In genomic region chr16:48160575-48160974, GRCh38 we compare ENCODE assay signal across 32 cellular contexts. TPM values are rescaled to one million over a fixed set of nuclear protein-coding genes. Genes with fewer than 3 reads are reported as not detected.
"Had no signal": no experiment of that assay in that cellular context is flagged by ENCODE, and none has a peak within 500 bp of the region (broad histone marks: within the 10 kb centered on the region; RNA-seq: fewer than 3 reads in every experiment).

No MANE protein-coding gene starts in this region.

- H3K4me3 Mint-ChIP-seq: memory B cell; natural killer cell; stimulated activated memory B cell treated with anti-CD40 and anti-IgM and Interleukin-4, amounts not matched to agents 10 μg/mL and 1 μg/mL and 100 μg/mL, for 72 hours had no signal

- DNase-seq: dermis blood vessel endothelial cell; effector memory CD4-positive, alpha-beta T cell; heart left ventricle; kidney; natural killer cell; occipital lobe; ovary; posterior cingulate gyrus; psoas muscle; right cardiac atrium; sigmoid colon; spleen; stimulated activated CD4-positive, alpha-beta T cell treated with anti-CD3 and anti-CD28 coated beads, Interleukin-4, amount 100 ng/mL, for 4 hours; stimulated activated naive CD8-positive, alpha-beta T cell treated with anti-CD3 and anti-CD28 coated beads, Interleukin-15, Interleukin-2, amounts not matched to agents 100 U/mL and 50 U/mL, for 24 hours; substantia nigra; testis; upper lobe of left lung had no signal

- H3K36me3 Mint-ChIP-seq: memory B cell; natural killer cell; stimulated activated memory B cell treated with anti-CD40 and anti-IgM and Interleukin-4, amounts not matched to agents 10 μg/mL and 1 μg/mL and 100 μg/mL, for 72 hours had no signal

- H3K4me1 ChIP-seq: psoas muscle, testis had no signal

- H3K27ac Mint-ChIP-seq: memory B cell; natural killer cell; stimulated activated memory B cell treated with anti-CD40 and anti-IgM and Interleukin-4, amounts not matched to agents 10 μg/mL and 1 μg/mL and 100 μg/mL, for 72 hours had no signal

- H3K36me3 ChIP-seq: esophagus muscularis mucosa, gastroesophageal sphincter, heart left ventricle, ovary, sigmoid colon, spleen, tibial nerve, upper lobe of left lung had no signal

- H3K27ac ChIP-seq: coronary artery, esophagus muscularis mucosa, gastroesophageal sphincter, heart left ventricle, hepatocyte, ovary, psoas muscle, sigmoid colon, skin epidermis, spleen, testis, tibial nerve, upper lobe of left lung had no signal

- H3K9me3 Mint-ChIP-seq: memory B cell; natural killer cell; stimulated activated memory B cell treated with anti-CD40 and anti-IgM and Interleukin-4, amounts not matched to agents 10 μg/mL and 1 μg/mL and 100 μg/mL, for 72 hours had no signal

- H3K27me3 ChIP-seq: hepatocyte, ovary, testis, upper lobe of left lung had no signal

- H3K4me3 ChIP-seq: coronary artery, esophagus muscularis mucosa, gastroesophageal sphincter, heart left ventricle, hepatocyte, lung, ovary, psoas muscle, sigmoid colon, skin epidermis, spleen, testis, tibial nerve, upper lobe of left lung had no signal

- H3K9me3 ChIP-seq: esophagus muscularis mucosa, gastroesophageal sphincter, heart left ventricle, ovary, psoas muscle, sigmoid colon, spleen, testis, tibial nerve, upper lobe of left lung had no signal

- ATAC-seq: gastroesophageal sphincter; heart left ventricle; left lobe of liver; natural killer cell; psoas muscle; right cardiac atrium; stimulated activated memory B cell treated with anti-CD40 and anti-IgM and Interleukin-4, amounts not matched to agents 10 μg/mL and 1 μg/mL and 100 μg/mL, for 72 hours; stimulated activated naive CD8-positive, alpha-beta T cell treated with anti-CD3 and anti-CD28 coated beads, Interleukin-15, Interleukin-2, amounts not matched to agents 100 U/mL and 50 U/mL, for 24 hours had no signal

- H3K27me3 Mint-ChIP-seq: memory B cell had no signal

RNA-seq across cellular contexts. Expression of gene ABCC12, which starts 4.8 kb away (rescaled TPM):
- total RNA-seq: dermis blood vessel endothelial cell, endothelial cell of umbilical vein, epithelial cell of proximal tubule, esophagus muscularis mucosa, fibroblast of lung, gastroesophageal sphincter, hepatocyte, kidney, lung, mononuclear cell, natural killer cell, renal cortical epithelial cell, right cardiac atrium, sigmoid colon, spleen had no signal
